9 cellular contexts compared by ENCODE assay signal in the genomic region with DNA sequence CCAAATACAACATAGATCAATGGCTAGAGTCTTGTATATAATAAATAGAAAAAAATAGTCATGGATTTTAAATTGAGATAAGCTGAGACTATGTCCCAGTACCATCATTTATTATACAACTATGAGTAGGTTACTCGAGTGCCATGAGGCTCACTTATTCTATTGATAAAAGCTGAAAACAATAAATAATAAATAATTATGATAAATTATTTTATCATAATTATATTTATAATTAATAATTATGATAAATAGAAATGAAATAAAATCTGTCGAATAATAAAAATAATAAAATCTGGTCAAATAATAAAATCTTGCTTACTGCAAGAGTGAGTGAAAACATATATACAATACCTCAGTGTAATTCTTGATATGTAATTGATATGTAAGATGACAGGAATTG.
"Had no signal": no experiment of that assay in that cellular context is flagged by ENCODE, and none has a peak within 500 bp of the region (broad histone marks: within the 10 kb centered on the region; RNA-seq: fewer than 3 reads in every experiment).

No MANE protein-coding gene starts in this region.

- H3K4me3 Mint-ChIP-seq: HFFc6, IgD-negative memory B cell had no signal

- H3K36me3 Mint-ChIP-seq: IgD-negative memory B cell had no signal

- H3K4me1 ChIP-seq: HAP-1 had no signal

- H3K9me3 ChIP-seq: HAP-1 had no signal

- ATAC-seq: HCT116, HepG2 had no signal

- H3K36me3 ChIP-seq: HAP-1 had no signal

- H3K4me1 Mint-ChIP-seq: IgD-negative memory B cell had no signal

- H3K27ac ChIP-seq: HL-60 had no signal

- H3K27ac Mint-ChIP-seq: HFFc6, IgD-negative memory B cell had no signal

- FAIRE-seq: HepG2 had no signal

- H3K4me3 ChIP-seq: HAP-1 had no signal

- DNase-seq: GOT3, H7, HFFc6, KBM-7 had no signal

- H3K27me3 Mint-ChIP-seq: IgD-negative memory B cell had no signal
